In the genomic region with DNA sequence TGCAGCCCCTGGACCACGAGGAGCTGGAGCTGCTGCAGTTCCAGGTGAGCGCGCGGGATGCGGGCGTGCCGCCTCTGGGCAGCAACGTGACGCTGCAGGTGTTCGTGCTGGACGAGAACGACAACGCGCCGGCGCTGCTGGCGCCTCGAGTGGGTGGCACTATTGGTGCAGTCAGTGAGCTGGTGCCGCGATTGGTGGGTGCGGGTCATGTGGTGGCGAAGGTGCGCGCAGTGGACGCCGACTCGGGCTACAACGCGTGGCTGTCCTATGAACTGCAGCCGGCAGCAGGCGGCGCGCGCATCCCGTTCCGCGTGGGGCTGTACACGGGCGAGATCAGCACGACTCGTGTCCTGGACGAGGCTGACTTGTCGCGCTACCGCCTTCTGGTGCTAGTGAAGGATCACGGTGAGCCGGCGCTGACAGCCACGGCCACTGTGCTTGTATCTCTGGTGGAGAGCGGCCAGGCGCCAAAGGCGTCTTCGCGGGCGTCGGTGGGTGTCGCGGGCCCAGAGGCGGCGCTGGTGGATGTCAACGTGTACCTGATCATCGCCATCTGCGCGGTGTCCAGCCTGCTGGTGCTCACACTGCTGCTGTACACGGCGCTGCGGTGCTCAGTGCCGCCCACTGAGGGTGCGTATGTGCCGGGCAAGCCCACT, we compare ENCODE assay signal across 15 cellular contexts. TPM values are rescaled to one million over a fixed set of nuclear protein-coding genes. Genes with fewer than 3 reads are reported as not detected.
"Had no signal": no experiment of that assay in that cellular context is flagged by ENCODE, and none has a peak within 500 bp of the region (broad histone marks: within the 10 kb centered on the region; RNA-seq: fewer than 3 reads in every experiment).

No MANE protein-coding gene starts in this region.

RNA-seq across cellular contexts. Expression of a gene that starts 2.0 kb away (rescaled TPM):
- total RNA-seq: naive thymus-derived CD4-positive, alpha-beta T cell; natural killer cell; omental fat pad; osteocyte; posterior vena cava; pulmonary artery endothelial cell; right atrium auricular region; sciatic nerve; smooth muscle cell; suprapubic skin; thoracic aorta; tibial nerve; ureter; vagina had no signal
- polyA plus RNA-seq: naive thymus-derived CD4-positive, alpha-beta T cell; smooth muscle cell; stomach had no signal

RNA-seq across cellular contexts. Expression of a gene that starts 6.7 kb away (rescaled TPM):
- total RNA-seq: naive thymus-derived CD4-positive, alpha-beta T cell; natural killer cell; suprapubic skin; ureter; vagina had no signal
- polyA plus RNA-seq: naive thymus-derived CD4-positive, alpha-beta T cell; stomach had no signal

RNA-seq across cellular contexts. Expression of a gene that starts 12.9 kb away (rescaled TPM):
- total RNA-seq: naive thymus-derived CD4-positive, alpha-beta T cell; natural killer cell had no signal
- polyA plus RNA-seq: naive thymus-derived CD4-positive, alpha-beta T cell had no signal

RNA-seq across cellular contexts. Expression of a gene that starts 18.9 kb away (rescaled TPM):
- total RNA-seq: naive thymus-derived CD4-positive, alpha-beta T cell; natural killer cell had no signal
- polyA plus RNA-seq: naive thymus-derived CD4-positive, alpha-beta T cell had no signal

RNA-seq across cellular contexts. Expression of a gene that starts 33.4 kb away (rescaled TPM):
- total RNA-seq: naive thymus-derived CD4-positive, alpha-beta T cell; natural killer cell had no signal
- polyA plus RNA-seq: naive thymus-derived CD4-positive, alpha-beta T cell had no signal
